ENCODE assay signal across 12 cellular contexts in genomic region chr1:229693124-229693523, GRCh38.
DNase-seq lines count a peak whose midpoint lies in the region; ATAC-seq and TF ChIP-seq lines count a peak whose summit lies in the region.
"Had no signal": no experiment of that assay in that cellular context is flagged by ENCODE, and none has a peak within 500 bp of the region (broad histone marks: within the 10 kb centered on the region; RNA-seq: fewer than 3 reads in every experiment).

No MANE protein-coding gene starts in this region.

- H3K36me3 Mint-ChIP-seq in activated CD8-positive, alpha-beta T cell treated with anti-CD3 and anti-CD28 coated beads for 36 hours (ENCODE audit: low read depth), result no peaks in the 10 kb centered on the region

- H3K36me3 ChIP-seq in Loucy (ENCODE audit: insufficient read depth, low read length) (no peaks in the 10 kb centered on the region), mesenchymal stem cell (ENCODE audit: control insufficient read depth in 1 of 2, insufficient read depth in 2 of 2, low read depth in 1 of 2, low read length in 2 of 2) (no peaks in the 10 kb centered on the region)
- H3K36me3 ChIP-seq: breast epithelium had no signal

- no peak overlapping the region for H2AFZ ChIP-seq in Loucy (ENCODE audit: low read length)
- no peak overlapping the region for H2AFZ ChIP-seq in mesenchymal stem cell (ENCODE audit: low read depth, low read length)

- H3K27me3 ChIP-seq in Loucy (ENCODE audit: insufficient read depth, low read length, poor library complexity, severe bottlenecking) (no peaks in the 10 kb centered on the region), mesenchymal stem cell (ENCODE audit: control insufficient read depth in 1 of 2, insufficient read depth in 1 of 2, low read length in 2 of 2) (no peaks in the 10 kb centered on the region)
- H3K27me3 ChIP-seq: breast epithelium had no signal

- no peaks in the 10 kb centered on the region for H3K79me2 ChIP-seq in Loucy (ENCODE audit: insufficient read depth, low read length)

- no peaks in the 10 kb centered on the region for H3K9me2 ChIP-seq in Loucy (replicated peaks; ENCODE audit: low read depth, low read length)

- POLR2A ChIA-PET in activated CD8-positive, alpha-beta T cell treated with anti-CD3 and anti-CD28 coated beads for 36 hours (lab: Charles Lee), result no interaction called here

- CTCF ChIA-PET in activated CD8-positive, alpha-beta T cell treated with anti-CD3 and anti-CD28 coated beads for 36 hours (lab: Charles Lee), result interaction anchor here (2.5 kb wide), 1 partner anchor 22 kb away, joined by 7 read pairs; no protein-coding TSS in a partner anchor

- H3K9ac ChIP-seq in Loucy (ENCODE audit: low read depth, low read length, poor library complexity, severe bottlenecking) (peak overlapping the region; percentile 51), mesenchymal stem cell (ENCODE audit: low read length) (no peak overlapping the region)

- peaks cover 18% of the 10 kb centered on the region for H3K4me1 Mint-ChIP-seq in activated CD8-positive, alpha-beta T cell treated with anti-CD3 and anti-CD28 coated beads for 36 hours (ENCODE audit: low read depth)

- H3K4me2 ChIP-seq in Loucy (ENCODE audit: low read depth, low read length, poor library complexity, severe bottlenecking) (peak overlapping the region; percentile 55), mesenchymal stem cell (ENCODE audit: low read length, poor library complexity, severe bottlenecking) (no peak overlapping the region)

- no peaks in the 10 kb centered on the region for H3K9me3 Mint-ChIP-seq in activated CD8-positive, alpha-beta T cell treated with anti-CD3 and anti-CD28 coated beads for 36 hours
- H3K9me3 Mint-ChIP-seq: CD4-positive, alpha-beta T cell had no signal

- H3K79me1 ChIP-seq in mesenchymal stem cell (replicated peaks; ENCODE audit: low read length, poor library complexity, severe bottlenecking), result no peaks in the 10 kb centered on the region

- no peaks in the 10 kb centered on the region for H3F3A ChIP-seq in Loucy (ENCODE audit: low read depth)

- no peaks in the 10 kb centered on the region for H3K27me3 Mint-ChIP-seq in activated CD8-positive, alpha-beta T cell treated with anti-CD3 and anti-CD28 coated beads for 36 hours

- ATAC-seq in GM18511 (IDR thresholded peaks at IDR 0.05; ENCODE audit: unreplicated experiment), result peak; percentile 63
- ATAC-seq in GM21619 (IDR thresholded peaks at IDR 0.05; ENCODE audit: unreplicated experiment), result peak; percentile 77
- no peak for ATAC-seq in left colon
- no peak for ATAC-seq in activated CD8-positive, alpha-beta T cell treated with anti-CD3 and anti-CD28 coated beads for 36 hours

- no peak overlapping the region for H3K14ac ChIP-seq in mesenchymal stem cell (ENCODE audit: low read length in 2 of 2)

- H2AK5ac ChIP-seq in mesenchymal stem cell (ENCODE audit: low read length, severe bottlenecking), result peak overlapping the region; percentile 97

- H3K4me3 ChIP-seq in Loucy (ENCODE audit: low read length, poor library complexity, severe bottlenecking), result peak overlapping the region; percentile 28
- H3K4me3 ChIP-seq in mesenchymal stem cell (ENCODE audit: insufficient read depth in 1 of 2, low read depth in 1 of 2, low read length in 2 of 2), result peak overlapping the region in 1 of 2 experiments; percentile 31
- H3K4me3 ChIP-seq: breast epithelium had no signal

- H3K4me1 ChIP-seq in Loucy (ENCODE audit: insufficient read depth, low read length, poor library complexity, severe bottlenecking) (peaks cover 57% of the 10 kb centered on the region), mesenchymal stem cell (ENCODE audit: control insufficient read depth, insufficient read depth, low read depth, low read length) (peaks cover 21% of the 10 kb centered on the region)
- H3K4me1 ChIP-seq: breast epithelium had no signal

- no peak overlapping the region for H2BK120ac ChIP-seq in mesenchymal stem cell (ENCODE audit: low read depth, low read length)

- no peak overlapping the region for H3K4me3 Mint-ChIP-seq in activated CD8-positive, alpha-beta T cell treated with anti-CD3 and anti-CD28 coated beads for 36 hours
- H3K4me3 Mint-ChIP-seq: CD4-positive, alpha-beta T cell had no signal

- H3K4ac ChIP-seq in mesenchymal stem cell (ENCODE audit: low read depth in 1 of 2, low read length in 2 of 2), result no peak overlapping the region

- DNase-seq in mesenchymal stem cell (peak; percentile 24), left colon (no peak), foreskin melanocyte (no peak)
- DNase-seq in NK-92 treated with Interleukin-12 subunit alpha and Interleukin-12 subunit beta, amount 100 ng/mL, for 24 hours (lab: John Stamatoyannopoulos, UW), result no peak
- no peak for DNase-seq in activated CD8-positive, alpha-beta T cell treated with anti-CD3 and anti-CD28 coated beads for 36 hours
- DNase-seq: activated CD8-positive, alpha-beta memory T cell treated with anti-CD3 and anti-CD28 coated beads, Interleukin-2, amount 50 U/mL, for 48 hours; CD4-positive, alpha-beta T cell; stimulated activated CD4-positive, alpha-beta T cell treated with anti-CD3 and anti-CD28 coated beads, Interleukin-4, amount 100 ng/mL, for 1 hour had no signal

- H3K23ac ChIP-seq in mesenchymal stem cell (ENCODE audit: low read length in 2 of 2), result no peak overlapping the region

- H4K8ac ChIP-seq in mesenchymal stem cell (ENCODE audit: low read length), result no peak overlapping the region

- H3K9me3 ChIP-seq in Loucy (ENCODE audit: insufficient read depth, low read depth, low read length) (no peaks in the 10 kb centered on the region), mesenchymal stem cell (ENCODE audit: control insufficient read depth, low read length) (no peaks in the 10 kb centered on the region)
- H3K9me3 ChIP-seq: breast epithelium had no signal

- no peak for TF ChIP-seq CTCF in Loucy (conservative IDR thresholded peaks at IDR 0.05; ENCODE audit: low read length)
- TF ChIP-seq CTCF in activated CD8-positive, alpha-beta T cell treated with anti-CD3 and anti-CD28 coated beads for 36 hours (IDR thresholded peaks at IDR 0.05), result no peak

- H4K20me1 ChIP-seq in Loucy (ENCODE audit: insufficient read depth, low read length, poor library complexity, severe bottlenecking), result no peaks in the 10 kb centered on the region

- no peak overlapping the region for H2BK5ac ChIP-seq in mesenchymal stem cell (ENCODE audit: low read depth, low read length, poor library complexity, severe bottlenecking)

- intact Hi-C loops in left colon (cut with DNase I, micrococcal nuclease), result no loop called here
- intact Hi-C loops in activated CD8-positive, alpha-beta T cell treated with anti-CD3 and anti-CD28 coated beads for 36 hours (cut with micrococcal nuclease), result no loop called here

- H4K91ac ChIP-seq in mesenchymal stem cell (ENCODE audit: low read length), result no peak overlapping the region

- no peak overlapping the region for H2BK15ac ChIP-seq in mesenchymal stem cell (ENCODE audit: low read depth, poor library complexity, severe bottlenecking)

- 72% methylated on average over 4 of the region's 5 CpGs for WGBS in mesenchymal stem cell

- H2BK12ac ChIP-seq in mesenchymal stem cell (ENCODE audit: low read length in 2 of 2), result peak overlapping the region in 1 of 2 experiments; percentile 34

- no peak overlapping the region for H3K18ac ChIP-seq in mesenchymal stem cell (ENCODE audit: low read depth in 1 of 2, low read length in 2 of 2)

- no peak overlapping the region for H3K27ac Mint-ChIP-seq in activated CD8-positive, alpha-beta T cell treated with anti-CD3 and anti-CD28 coated beads for 36 hours
- H3K27ac Mint-ChIP-seq: CD4-positive, alpha-beta T cell had no signal

- H3K27ac ChIP-seq in mesenchymal stem cell (ENCODE audit: low read length, poor library complexity, severe bottlenecking), result no peak overlapping the region

Comparison
In these comparisons a context has a peak if more than half of its experiments do, and no peak if none do; other contexts are left out.
1. ATAC-seq: peak in GM18511 (single experiment) and GM21619 (single experiment); none in left colon (single experiment) and activated CD8-positive, alpha-beta T cell treated with anti-CD3 and anti-CD28 coated beads for 36 hours (single experiment).